In the genomic region with DNA sequence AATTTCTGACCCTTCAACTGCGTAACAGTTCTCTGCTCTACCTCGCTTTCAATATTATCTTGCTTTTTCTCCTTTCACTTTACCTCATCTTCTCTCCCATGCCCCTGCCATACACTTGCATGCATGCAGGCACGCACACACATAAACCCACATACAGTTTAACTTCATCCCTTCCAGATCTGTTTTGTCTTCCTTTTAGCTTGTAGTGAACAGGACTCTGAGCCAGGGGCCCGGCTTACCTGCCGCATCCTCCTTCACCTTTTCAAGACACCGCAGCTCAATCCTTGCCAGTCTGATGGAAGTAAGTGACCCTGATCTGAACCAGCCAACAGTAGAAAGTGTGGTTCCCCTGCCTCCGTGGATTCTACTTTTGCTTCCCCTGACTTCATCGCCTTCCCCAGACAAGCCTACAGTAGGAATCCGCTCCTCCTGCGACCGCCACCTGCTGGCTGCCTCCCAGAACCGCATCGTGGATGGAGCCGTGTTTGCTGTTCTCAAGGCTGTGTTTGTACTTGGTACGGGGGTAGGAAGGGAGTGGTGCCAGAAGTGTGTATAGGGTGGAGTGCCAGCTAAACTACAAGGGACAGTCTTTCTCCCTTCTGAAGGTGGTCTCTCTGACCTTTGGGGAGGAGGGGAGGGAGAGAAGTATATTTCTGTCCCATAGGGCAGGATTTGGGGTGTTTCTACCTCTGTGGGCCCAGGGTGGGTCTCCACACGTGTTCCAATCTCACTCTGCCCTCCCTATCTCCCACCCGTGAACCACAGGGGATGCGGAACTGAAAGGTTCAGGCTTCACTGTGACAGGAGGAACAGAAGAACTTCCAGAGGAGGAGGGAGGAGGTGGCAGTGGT, we compare ENCODE assay signal across 8 cellular contexts. TPM values are rescaled to one million over a fixed set of nuclear protein-coding genes. Genes with fewer than 3 reads are reported as not detected.
DNase-seq lines count a peak whose midpoint lies in the region; ATAC-seq and TF ChIP-seq lines count a peak whose summit lies in the region.

No MANE protein-coding gene starts in this region.

- H3K27ac ChIP-seq in colonic mucosa = no peak overlapping the region
- no peak overlapping the region for H3K27ac ChIP-seq in lung (ENCODE audit: low read depth in 1 of 2, low read length in 1 of 2)

- 33 to 34% methylated on average over 18 of the region's 18 CpGs for WGBS in lung, 2 donors

- H3K4me3 ChIP-seq in colonic mucosa = no peak overlapping the region
- H3K4me3 ChIP-seq in lung = no peak overlapping the region

- no peak overlapping the region for H3K9ac ChIP-seq in colonic mucosa (ENCODE audit: low read depth in 2 of 2, low read length in 2 of 2)

- ATAC-seq in GM21529 (IDR thresholded peaks at IDR 0.05; ENCODE audit: unreplicated experiment) (peak; percentile 83), lung (ENCODE audit: insufficient read depth, low FRiP score) (peak; percentile 76), HG03175 (IDR thresholded peaks at IDR 0.05; ENCODE audit: unreplicated experiment) (no peak)

- no peaks in the 10 kb centered on the region for H3K27me3 ChIP-seq in colonic mucosa
- H3K27me3 ChIP-seq in lung (ENCODE audit: control insufficient read depth, insufficient read depth) = no peaks in the 10 kb centered on the region

- no peaks in the 10 kb centered on the region for H3K4me1 ChIP-seq in colonic mucosa
- no peaks in the 10 kb centered on the region for H3K4me1 ChIP-seq in lung (ENCODE audit: control insufficient read depth in 2 of 2, insufficient read depth in 2 of 2, low read length in 2 of 2)

- H3K9me3 ChIP-seq in colonic mucosa (no peaks in the 10 kb centered on the region), lung (ENCODE audit: control insufficient read depth in 2 of 2, insufficient read depth in 1 of 2, low read length in 1 of 2) (no peaks in the 10 kb centered on the region)

- intact Hi-C loops in colonic mucosa (cut with DNase I) = no loop called here

- TF ChIP-seq CTCF in colonic mucosa (IDR thresholded peaks at IDR 0.05) (peak; percentile 72), lung (IDR thresholded peaks at IDR 0.05; ENCODE audit: control extremely low read depth, extremely low read depth) (peak; percentile 65)

- DNase-seq in COLO829 (ENCODE audit: low spot score) (peak; percentile 47), NCI-H2227 treated with DMSO at 0.1 percent for 48 hours (lab: John Stamatoyannopoulos, UW) (peak; percentile 54), colonic mucosa (peak; percentile 74), lung (ENCODE audit: low spot score) (peak; percentile 71)
- peak; percentile 74 to 80 for DNase-seq in activated CD4-positive, alpha-beta T cell treated with anti-CD3 and anti-CD28 coated beads, Interleukin-2, amount 50 U/mL, for 48 hours
- peak; percentile 33 to 37 for DNase-seq in stimulated activated CD8-positive, alpha-beta memory T cell treated with anti-CD3 and anti-CD28 coated beads, Interleukin-15, amount 100 ng/mL, for 48 hours (ENCODE audit: low read depth in 2 of 2)

- H3K36me3 ChIP-seq in colonic mucosa (no peaks in the 10 kb centered on the region), lung (ENCODE audit: control insufficient read depth in 2 of 2, insufficient read depth in 2 of 2, low read length in 2 of 2) (peaks cover 19 to 25% of the 10 kb centered on the region in 2 donors)

RNA-seq across cellular contexts. Expression of gene MED12, which starts 10.7 kb away (rescaled TPM):
- total RNA-seq in colonic mucosa (10 to 100 TPM; 35.1 to 39.7 TPM), lung (10 to 100 TPM; 36.1 to 41.1 TPM)
- 10 to 100 TPM; 10.3 to 13.8 TPM for polyA plus RNA-seq in lung

RNA-seq across cellular contexts. Expression of gene NLGN3, which starts 15.5 kb away (rescaled TPM):
- under 1 TPM; 0.67 to 0.82 TPM for total RNA-seq in colonic mucosa
- 1 to 10 TPM in 1 of 2 donors, under 1 TPM in 1; 0.86 to 1.5 TPM for total RNA-seq in lung
- under 1 TPM; 0.20 to 0.71 TPM for polyA plus RNA-seq in lung

RNA-seq across cellular contexts. Expression of gene IL2RG, which starts 17.8 kb away (rescaled TPM):
- total RNA-seq in colonic mucosa (10 to 100 TPM; 46.0 to 61.0 TPM), lung (10 to 100 TPM; 14.0 to 25.8 TPM)
- polyA plus RNA-seq in lung = 100 to 1,000 TPM in 1 of 2 donors, 10 to 100 TPM in 1; 13.5 to 136 TPM

RNA-seq across cellular contexts. Expression of gene CXorf65, which starts 22.6 kb away (rescaled TPM):
- not detected for total RNA-seq in colonic mucosa
- not detected for total RNA-seq in lung
- polyA plus RNA-seq in lung = 1 to 10 TPM in 1 of 2 donors, under 1 TPM in 1; 0.95 to 2.6 TPM

RNA-seq across cellular contexts. Expression of gene FOXO4, which starts 33.5 kb away (rescaled TPM):
- total RNA-seq in colonic mucosa = 10 to 100 TPM; 23.4 to 47.4 TPM
- 10 to 100 TPM; 13.9 to 16.3 TPM for total RNA-seq in lung
- 10 to 100 TPM in 1 of 2 donors, 1 to 10 TPM in 1; 9.4 to 10.8 TPM for polyA plus RNA-seq in lung
